Comparison of ENCODE assay signal across 2 cellular contexts in genomic region chr20:63005862-63006564, GRCh38.
TF ChIP-seq lines count a peak whose summit lies in the region.

No MANE protein-coding gene starts in this region.

TF ChIP-seq in GM23338, 12 proteins besides CTCF, POLR2A, EP300 and RAD21:
- TF ChIP-seq EZH2 (IDR thresholded peaks at IDR 0.05; ENCODE audit: low read depth, unreplicated experiment) (peak; percentile 89), ETS1 (IDR thresholded peaks at IDR 0.05) (no peak)
TF ChIP-seq in GM23338: peak in this region for 1.

TF ChIP-seq in K562, 482 proteins besides CTCF, POLR2A, EP300 and RAD21:
- TF ChIP-seq FOXP1 (CRISPR knock-in tag; IDR thresholded peaks at IDR 0.05) (no peak), HMG20B (CRISPR knock-in tag; IDR thresholded peaks at IDR 0.05) (no peak), TAF1 (IDR thresholded peaks at IDR 0.05; ENCODE audit: control insufficient read depth, extremely low read depth, insufficient read depth, low read length, severe bottlenecking) (no peak), SNRNP70 (optimal IDR thresholded peaks at IDR 0.05; ENCODE audit: low read depth, low read length) (no peak), ZBTB33 (CRISPR knock-in tag; IDR thresholded peaks at IDR 0.05) (peak; percentile 38; the same call in 1 of the 2 replicates)
- TF ChIP-seq, protein P1, sequence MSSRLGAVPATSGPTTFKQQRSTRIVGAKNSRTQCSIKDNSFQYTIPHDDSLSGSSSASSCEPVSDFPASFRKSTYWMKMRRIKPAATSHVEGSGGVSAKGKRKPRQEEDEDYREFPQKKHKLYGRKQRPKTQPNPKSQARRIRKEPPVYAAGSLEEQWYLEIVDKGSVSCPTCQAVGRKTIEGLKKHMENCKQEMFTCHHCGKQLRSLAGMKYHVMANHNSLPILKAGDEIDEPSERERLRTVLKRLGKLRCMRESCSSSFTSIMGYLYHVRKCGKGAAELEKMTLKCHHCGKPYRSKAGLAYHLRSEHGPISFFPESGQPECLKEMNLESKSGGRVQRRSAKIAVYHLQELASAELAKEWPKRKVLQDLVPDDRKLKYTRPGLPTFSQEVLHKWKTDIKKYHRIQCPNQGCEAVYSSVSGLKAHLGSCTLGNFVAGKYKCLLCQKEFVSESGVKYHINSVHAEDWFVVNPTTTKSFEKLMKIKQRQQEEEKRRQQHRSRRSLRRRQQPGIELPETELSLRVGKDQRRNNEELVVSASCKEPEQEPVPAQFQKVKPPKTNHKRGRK (tag; IDR thresholded peaks at IDR 0.05): no peak
